In genomic region chr17:41915020-41915419, GRCh38 we compare ENCODE assay signal across 18 cellular contexts. TPM values are rescaled to one million over a fixed set of nuclear protein-coding genes. Genes with fewer than 3 reads are reported as not detected.
DNase-seq lines count a peak whose midpoint lies in the region; ATAC-seq, FAIRE-seq and TF ChIP-seq lines count a peak whose summit lies in the region.
"Had no signal": no experiment of that assay in that cellular context is flagged by ENCODE, and none has a peak within 500 bp of the region (broad histone marks: within the 10 kb centered on the region; RNA-seq: fewer than 3 reads in every experiment).

No MANE protein-coding gene starts in this region.

- H3K9ac ChIP-seq in HepG2 (ENCODE audit: insufficient read depth, low read depth, low read length) (peak overlapping the region; percentile 9; the same call in 1 of the 2 replicates), adipocyte (ENCODE audit: low read length) (peak overlapping the region; percentile 98), iPS-20b (ENCODE audit: low read depth, low read length) (peak overlapping the region; percentile 13; the same call in 1 of the 2 replicates)

- peak; percentile 59 for FAIRE-seq in HepG2 (lab: Jason Lieb, UNC)
- FAIRE-seq: pancreas had no signal

- BruUV-seq in HepG2 (replicated peaks; lab: Mats Ljungman, UMichigan) = no TSS peak

- no peaks in the 10 kb centered on the region for H3K9me3 ChIP-seq in HepG2 (ENCODE audit: low read length)
- no peaks in the 10 kb centered on the region for H3K9me3 ChIP-seq in right lobe of liver
- no peaks in the 10 kb centered on the region for H3K9me3 ChIP-seq in adipocyte (ENCODE audit: control insufficient read depth, low read length)
- no peaks in the 10 kb centered on the region for H3K9me3 ChIP-seq in iPS-20b (ENCODE audit: insufficient read depth, low read depth, low read length)
- H3K9me3 ChIP-seq: colonic mucosa, pancreas, spleen had no signal

- in situ Hi-C loops in HepG2 (cut with HindIII; ENCODE audit: extremely low pct_ligation_motif_present, low pct_unique_long_range_greater_than_20kb) = no loop called here

- TF ChIP-seq POLR2A in HepG2 (IDR thresholded peaks at IDR 0.05; ENCODE audit: insufficient read depth in 1 of 2, low read depth in 2 of 2, low read length in 2 of 2) (no peak), right lobe of liver (IDR thresholded peaks at IDR 0.05) (no peak)

- ATAC-seq in HepG2 (no peak), right lobe of liver (no peak), HG02884 (IDR thresholded peaks at IDR 0.05; ENCODE audit: unreplicated experiment) (no peak), GM19023 (IDR thresholded peaks at IDR 0.05; ENCODE audit: unreplicated experiment) (no peak)
- ATAC-seq: activated T-cell treated with anti-CD3 and anti-CD28 coated beads, Interleukin-2, amount 50 U/mL, for 72 hours; pancreas had no signal

- H3K4me3 ChIP-seq in HepG2 (replicated peaks in 1 of 3; ENCODE audit: insufficient read depth in 1 of 3, low read depth in 2 of 3, low read length in 3 of 3) (peak overlapping the region in 1 of 3 experiments; percentile 8; a peak in 1 of 6 replicates), right lobe of liver (no peak overlapping the region), adipocyte (ENCODE audit: low read length) (peak overlapping the region; percentile 96), iPS-20b (ENCODE audit: low read length) (no peak overlapping the region)
- H3K4me3 ChIP-seq: colonic mucosa, pancreas, spleen had no signal

- H3K4me2 ChIP-seq in HepG2 (ENCODE audit: low read depth, low read length) = peak overlapping the region; percentile 61

- H3K36me3 ChIP-seq in HepG2 (replicated peaks in 1 of 2; ENCODE audit: control insufficient read depth in 1 of 2, insufficient read depth in 2 of 2, low read length in 2 of 2) (peaks cover 22 to 42% of the 10 kb centered on the region in 2 experiments), right lobe of liver (peaks cover 0 to 35% (median 17%) of the 10 kb centered on the region in 4 donors), adipocyte (ENCODE audit: control insufficient read depth, insufficient read depth, low read length, severe bottlenecking) (peaks cover 58% of the 10 kb centered on the region), iPS-20b (ENCODE audit: insufficient read depth, low read depth, low read length) (peaks cover 50% of the 10 kb centered on the region)

- DNase-seq in HepG2 (ENCODE audit: low spot score) = no peak
- no peak for DNase-seq in right lobe of liver
- DNase-seq in adipocyte (ENCODE audit: low read depth) = no peak
- DNase-seq in NCI-H345 (lab: John Stamatoyannopoulos, UW) = no peak
- no peak for DNase-seq in stimulated activated CD4-positive, alpha-beta T cell treated with anti-CD3 and anti-CD28 coated beads, Interleukin-2, amount 100 ng/mL, for 24 hours
- DNase-seq: activated CD4-positive, alpha-beta T cell treated with anti-CD3 and anti-CD28 coated beads for 48 hours; activated T-cell treated with anti-CD3 and anti-CD28 coated beads, Interleukin-2, amount 50 U/mL, for 72 hours; colonic mucosa; NCI-H1417; NCI-H2227 treated with DMSO at 0.1 percent for 48 hours; pancreas; SIG-M5; spleen; stimulated activated naive CD4-positive, alpha-beta T cell treated with Interleukin-2 at 50 U/mL for 16 hours; T-helper 9 cell had no signal

- H3K27ac ChIP-seq in HepG2 (ENCODE audit: extremely low read length, insufficient read depth, low read length) (peak overlapping the region; percentile 52), right lobe of liver (peak overlapping the region in 1 of 3 donors; percentile 16), iPS-20b (ENCODE audit: low read length) (no peak overlapping the region)
- H3K27ac ChIP-seq: colonic mucosa, pancreas, spleen had no signal

- TF ChIP-seq RAD21 in HepG2 (CRISPR knock-in tag; IDR thresholded peaks at IDR 0.05) = no peak

- peaks cover 45% of the 10 kb centered on the region for H4K20me1 ChIP-seq in HepG2 (ENCODE audit: insufficient read depth, low read length)

- TF ChIP-seq CTCF in HepG2 (CRISPR knock-in tag; IDR thresholded peaks at IDR 0.05) (no peak), right lobe of liver (IDR thresholded peaks at IDR 0.05) (no peak)

- POLR2A ChIA-PET in HepG2 (lab: Yijun Ruan, JAX) = interaction anchor here (1.0 to 2.0 kb wide), 6 partner anchors 15 to 227 kb away, joined by 3 to 11 read pairs (median 4); partner anchors contain the start of gene ODAD4

- no peak overlapping the region for H2AFZ ChIP-seq in HepG2 (ENCODE audit: low read length)

- H3K27me3 ChIP-seq in HepG2 (ENCODE audit: control insufficient read depth in 1 of 2, insufficient read depth in 2 of 2, low read length in 2 of 2) (no peaks in the 10 kb centered on the region; a peak in 1 of 5 replicates), right lobe of liver (no peaks in the 10 kb centered on the region), adipocyte (replicated peaks; ENCODE audit: control insufficient read depth, insufficient read depth, low read length) (no peaks in the 10 kb centered on the region), iPS-20b (ENCODE audit: insufficient read depth, low read length) (no peaks in the 10 kb centered on the region)
- H3K27me3 ChIP-seq: colonic mucosa, pancreas, spleen had no signal

- H3K4me1 ChIP-seq in HepG2 (ENCODE audit: insufficient read depth, low read length) (peaks cover 59% of the 10 kb centered on the region), right lobe of liver (peaks cover 0 to 31% (median 15%) of the 10 kb centered on the region in 4 donors), adipocyte (ENCODE audit: control insufficient read depth, insufficient read depth, low read length) (peaks cover 64% of the 10 kb centered on the region), iPS-20b (ENCODE audit: insufficient read depth, low read length) (peaks cover 22% of the 10 kb centered on the region; the same call in 1 of the 2 replicates)

- 61% methylated on average over 5 of the region's 5 CpGs for WGBS in HepG2 (ENCODE audit: low lambda C conversion rate)
- 62% methylated on average over 2 of the region's 5 CpGs for WGBS in right lobe of liver (ENCODE audit: insufficient coverage, low coverage, low lambda C conversion rate, missing lambda C conversion rate)

- CTCF ChIA-PET in HepG2 (lab: Yijun Ruan, JAX; ENCODE audit: low intra/inter-chr PET ratio, low total read pairs) = no interaction called here

- no peak for TF ChIP-seq EP300 in HepG2 (IDR thresholded peaks at IDR 0.05; ENCODE audit: low read depth in 2 of 2, low read length in 2 of 2)
- no peak for TF ChIP-seq EP300 in HepG2 (CRISPR knock-in tag; IDR thresholded peaks at IDR 0.05; ENCODE audit: borderline replicate concordance)

- H3K79me2 ChIP-seq in HepG2 (ENCODE audit: insufficient read depth, low read length) = peaks cover 66% of the 10 kb centered on the region

- intact Hi-C loops in HepG2 (cut with micrococcal nuclease; ENCODE audit: unreplicated experiment) (loop anchor here (5.0 kb wide), 1 partner anchor 42 kb away; no protein-coding TSS in a partner anchor), right lobe of liver (cut with DNase I) (no loop called here)

RNA-seq across cellular contexts. Expression of gene ACLY, which starts 3.7 kb away (rescaled TPM):
- total RNA-seq in HepG2 (2016; rRNA removed; fragmentation: Illumina TruSeq; extraction: Trizol) (218 and 277 TPM in 2 replicates), right lobe of liver (10 to 100 TPM; 16.6 to 95.9 (median 33.6) TPM)
- 24.5 and 29.0 TPM in 2 replicates for total RNA-seq in HepG2 (2016; cell fraction: cytosol; rRNA removed; fragmentation: Illumina TruSeq; extraction: Trizol; ENCODE audit: low read depth)
- 218 and 232 TPM in 2 replicates for total RNA-seq in HepG2 (2016; cell fraction: insoluble cytoplasmic fraction; rRNA removed; fragmentation: Illumina TruSeq; extraction: Trizol)
- total RNA-seq in HepG2 (2016; cell fraction: membrane; rRNA removed; fragmentation: Illumina TruSeq; extraction: Trizol) = 75.9 and 85.9 TPM in 2 replicates
- total RNA-seq in HepG2 (2016; cell fraction: nucleus; rRNA removed; fragmentation: Illumina TruSeq; extraction: Trizol) = 147 and 157 TPM in 2 replicates
- 111 and 143 TPM in 2 replicates for polyA plus RNA-seq in HepG2 (2011; rRNA removed)
- 98.4 and 118 TPM in 2 replicates for polyA plus RNA-seq in HepG2 (2011; cell fraction: cytosol; rRNA removed)
- polyA plus RNA-seq in HepG2 (2011; cell fraction: nucleus; rRNA removed) = 94.3 and 115 TPM in 2 replicates
- polyA plus RNA-seq in HepG2 (2012) = 93.3 and 115 TPM in 2 replicates
- 12.6 and 14.2 TPM in 2 replicates for polyA plus RNA-seq in HepG2 (2016; cell fraction: cytosol; fragmentation: Illumina TruSeq; extraction: Trizol; ENCODE audit: low read depth)
- polyA plus RNA-seq in HepG2 (2016; cell fraction: insoluble cytoplasmic fraction; fragmentation: Illumina TruSeq; extraction: Trizol; ENCODE audit: low read depth) = 183 and 215 TPM in 2 replicates
- polyA plus RNA-seq in HepG2 (2016; cell fraction: membrane; fragmentation: Illumina TruSeq; extraction: Trizol; ENCODE audit: low read depth) = 30.1 and 37.0 TPM in 2 replicates
- polyA plus RNA-seq in HepG2 (2016; cell fraction: nucleus; fragmentation: Illumina TruSeq; extraction: Trizol; ENCODE audit: insufficient read depth, low read depth) = 178 and 193 TPM in 2 replicates
- 364 TPM in 2 replicates for polyA minus RNA-seq in HepG2 (2011; rRNA and poly(A)+ RNA removed; ENCODE audit: low replicate concordance)
- 190 and 249 TPM in 2 replicates for polyA minus RNA-seq in HepG2 (2011; cell fraction: cytosol; rRNA and poly(A)+ RNA removed)
- 60.3 and 96.6 TPM in 2 replicates for polyA minus RNA-seq in HepG2 (2011; cell fraction: nucleus; rRNA and poly(A)+ RNA removed)

RNA-seq across cellular contexts. Expression of gene ODAD4, which starts 15.4 kb away (rescaled TPM):
- 0.53 and 0.60 TPM in 2 replicates for total RNA-seq in HepG2 (2016; rRNA removed; fragmentation: Illumina TruSeq; extraction: Trizol)
- 0.18 TPM in 1 of 2 replicates, not detected in the other for total RNA-seq in HepG2 (2016; cell fraction: cytosol; rRNA removed; fragmentation: Illumina TruSeq; extraction: Trizol; ENCODE audit: low read depth)
- 0.41 and 0.92 TPM in 2 replicates for total RNA-seq in HepG2 (2016; cell fraction: insoluble cytoplasmic fraction; rRNA removed; fragmentation: Illumina TruSeq; extraction: Trizol)
- total RNA-seq in HepG2 (2016; cell fraction: membrane; rRNA removed; fragmentation: Illumina TruSeq; extraction: Trizol) = 0.09 and 0.28 TPM in 2 replicates
- total RNA-seq in HepG2 (2016; cell fraction: nucleus; rRNA removed; fragmentation: Illumina TruSeq; extraction: Trizol) = 0.37 and 1.4 TPM in 2 replicates
- polyA plus RNA-seq in HepG2 (2011; rRNA removed) = 0.48 and 0.73 TPM in 2 replicates
- 0.15 and 0.35 TPM in 2 replicates for polyA plus RNA-seq in HepG2 (2011; cell fraction: cytosol; rRNA removed)
- polyA plus RNA-seq in HepG2 (2011; cell fraction: nucleus; rRNA removed) = 0.88 and 1.5 TPM in 2 replicates
- 0.57 and 0.59 TPM in 2 replicates for polyA plus RNA-seq in HepG2 (2012)
- 0.10 TPM in 1 of 2 replicates, not detected in the other for polyA plus RNA-seq in HepG2 (2016; cell fraction: cytosol; fragmentation: Illumina TruSeq; extraction: Trizol; ENCODE audit: low read depth)
- polyA plus RNA-seq in HepG2 (2016; cell fraction: insoluble cytoplasmic fraction; fragmentation: Illumina TruSeq; extraction: Trizol; ENCODE audit: low read depth) = 0.72 and 1.5 TPM in 2 replicates
- 0.08 TPM in 1 of 2 replicates, not detected in the other for polyA plus RNA-seq in HepG2 (2016; cell fraction: membrane; fragmentation: Illumina TruSeq; extraction: Trizol; ENCODE audit: low read depth)
- polyA plus RNA-seq in HepG2 (2016; cell fraction: nucleus; fragmentation: Illumina TruSeq; extraction: Trizol; ENCODE audit: insufficient read depth, low read depth) = 0.74 and 1.3 TPM in 2 replicates
- 0.48 TPM in 1 of 2 replicates, not detected in the other for polyA minus RNA-seq in HepG2 (2011; rRNA and poly(A)+ RNA removed; ENCODE audit: low replicate concordance)
- not detected in 2 replicates for polyA minus RNA-seq in HepG2 (2011; cell fraction: cytosol; rRNA and poly(A)+ RNA removed)
- 1.3 and 4.0 TPM in 2 replicates for polyA minus RNA-seq in HepG2 (2011; cell fraction: nucleus; rRNA and poly(A)+ RNA removed)
- under 1 TPM in 3 of 6 experiments, not detected in 3; 0.12 to 0.13 (median 0.12) TPM for total RNA-seq in right lobe of liver

RNA-seq across cellular contexts. Expression of gene KLHL11, which starts 49.8 kb away (rescaled TPM):
- 27.5 and 37.1 TPM in 2 replicates for total RNA-seq in HepG2 (2016; rRNA removed; fragmentation: Illumina TruSeq; extraction: Trizol)
- total RNA-seq in HepG2 (2016; cell fraction: cytosol; rRNA removed; fragmentation: Illumina TruSeq; extraction: Trizol; ENCODE audit: low read depth) = 2.5 and 3.0 TPM in 2 replicates
- 25.7 and 35.1 TPM in 2 replicates for total RNA-seq in HepG2 (2016; cell fraction: insoluble cytoplasmic fraction; rRNA removed; fragmentation: Illumina TruSeq; extraction: Trizol)
- 6.3 and 7.6 TPM in 2 replicates for total RNA-seq in HepG2 (2016; cell fraction: membrane; rRNA removed; fragmentation: Illumina TruSeq; extraction: Trizol)
- 18.3 and 20.0 TPM in 2 replicates for total RNA-seq in HepG2 (2016; cell fraction: nucleus; rRNA removed; fragmentation: Illumina TruSeq; extraction: Trizol)
- polyA plus RNA-seq in HepG2 (2011; rRNA removed) = 7.4 and 7.7 TPM in 2 replicates
- polyA plus RNA-seq in HepG2 (2011; cell fraction: cytosol; rRNA removed) = 4.0 and 5.2 TPM in 2 replicates
- polyA plus RNA-seq in HepG2 (2011; cell fraction: nucleus; rRNA removed) = 5.7 and 5.8 TPM in 2 replicates
- 1.4 and 1.9 TPM in 2 replicates for polyA plus RNA-seq in HepG2 (2012)
- polyA plus RNA-seq in HepG2 (2016; cell fraction: cytosol; fragmentation: Illumina TruSeq; extraction: Trizol; ENCODE audit: low read depth) = 0.03 and 0.08 TPM in 2 replicates
- 2.2 and 2.6 TPM in 2 replicates for polyA plus RNA-seq in HepG2 (2016; cell fraction: insoluble cytoplasmic fraction; fragmentation: Illumina TruSeq; extraction: Trizol; ENCODE audit: low read depth)
- polyA plus RNA-seq in HepG2 (2016; cell fraction: membrane; fragmentation: Illumina TruSeq; extraction: Trizol; ENCODE audit: low read depth) = 0.37 and 0.49 TPM in 2 replicates
- polyA plus RNA-seq in HepG2 (2016; cell fraction: nucleus; fragmentation: Illumina TruSeq; extraction: Trizol; ENCODE audit: insufficient read depth, low read depth) = 5.5 and 6.3 TPM in 2 replicates
- 26.1 and 45.0 TPM in 2 replicates for polyA minus RNA-seq in HepG2 (2011; rRNA and poly(A)+ RNA removed; ENCODE audit: low replicate concordance)
- polyA minus RNA-seq in HepG2 (2011; cell fraction: cytosol; rRNA and poly(A)+ RNA removed) = 22.9 and 26.0 TPM in 2 replicates
- 10.8 and 17.8 TPM in 2 replicates for polyA minus RNA-seq in HepG2 (2011; cell fraction: nucleus; rRNA and poly(A)+ RNA removed)
- 1 to 10 TPM; 2.9 to 7.0 (median 5.7) TPM for total RNA-seq in right lobe of liver

RNA-seq across cellular contexts. Expression of gene CNP, which starts 51.6 kb away (rescaled TPM):
- total RNA-seq in HepG2 (2016; rRNA removed; fragmentation: Illumina TruSeq; extraction: Trizol) (161 and 170 TPM in 2 replicates), right lobe of liver (10 to 100 TPM; 30.1 to 42.7 (median 33.0) TPM)
- total RNA-seq in HepG2 (2016; cell fraction: cytosol; rRNA removed; fragmentation: Illumina TruSeq; extraction: Trizol; ENCODE audit: low read depth) = 13.1 and 14.4 TPM in 2 replicates
- 142 and 170 TPM in 2 replicates for total RNA-seq in HepG2 (2016; cell fraction: insoluble cytoplasmic fraction; rRNA removed; fragmentation: Illumina TruSeq; extraction: Trizol)
- total RNA-seq in HepG2 (2016; cell fraction: membrane; rRNA removed; fragmentation: Illumina TruSeq; extraction: Trizol) = 61.3 and 66.7 TPM in 2 replicates
- total RNA-seq in HepG2 (2016; cell fraction: nucleus; rRNA removed; fragmentation: Illumina TruSeq; extraction: Trizol) = 95.4 and 98.2 TPM in 2 replicates
- polyA plus RNA-seq in HepG2 (2011; rRNA removed) = 97.2 and 105 TPM in 2 replicates
- polyA plus RNA-seq in HepG2 (2011; cell fraction: cytosol; rRNA removed) = 67.5 and 85.5 TPM in 2 replicates
- polyA plus RNA-seq in HepG2 (2011; cell fraction: nucleus; rRNA removed) = 104 and 124 TPM in 2 replicates
- 42.6 and 44.3 TPM in 2 replicates for polyA plus RNA-seq in HepG2 (2012)
- 18.7 and 20.0 TPM in 2 replicates for polyA plus RNA-seq in HepG2 (2016; cell fraction: cytosol; fragmentation: Illumina TruSeq; extraction: Trizol; ENCODE audit: low read depth)
- 172 and 192 TPM in 2 replicates for polyA plus RNA-seq in HepG2 (2016; cell fraction: insoluble cytoplasmic fraction; fragmentation: Illumina TruSeq; extraction: Trizol; ENCODE audit: low read depth)
- polyA plus RNA-seq in HepG2 (2016; cell fraction: membrane; fragmentation: Illumina TruSeq; extraction: Trizol; ENCODE audit: low read depth) = 49.0 TPM in 2 replicates
- 178 and 180 TPM in 2 replicates for polyA plus RNA-seq in HepG2 (2016; cell fraction: nucleus; fragmentation: Illumina TruSeq; extraction: Trizol; ENCODE audit: insufficient read depth, low read depth)
- polyA minus RNA-seq in HepG2 (2011; rRNA and poly(A)+ RNA removed; ENCODE audit: low replicate concordance) = 256 and 859 TPM in 2 replicates
- polyA minus RNA-seq in HepG2 (2011; cell fraction: cytosol; rRNA and poly(A)+ RNA removed) = 126 and 130 TPM in 2 replicates
- polyA minus RNA-seq in HepG2 (2011; cell fraction: nucleus; rRNA and poly(A)+ RNA removed) = 93.4 and 142 TPM in 2 replicates

Comparison
In these comparisons a context has a peak if more than half of its experiments do, and no peak if none do; other contexts are left out.
1. H3K9ac ChIP-seq: peak in every context shown above with its lines; median percentile 98 in adipocyte; 13 in iPS-20b; 9 in HepG2.